Comparison of ENCODE assay signal across 8 cellular contexts in genomic region chr16:5097066-5097469, GRCh38. TPM values are rescaled to one million over a fixed set of nuclear protein-coding genes. Genes with fewer than 3 reads are reported as not detected.
DNase-seq lines count a peak whose midpoint lies in the region; TF ChIP-seq lines count a peak whose summit lies in the region.
"Not testable (repeated sequence)": the region's sequence is repeated elsewhere in the genome, so short reads cannot be mapped to it uniquely, and the experiment has no call there.

No MANE protein-coding gene starts in this region.

- TF ChIP-seq POLR2A in NB4 (IDR thresholded peaks at IDR 0.05; ENCODE audit: extremely low read depth, insufficient read length) = not testable (repeated sequence)

- H3K27ac ChIP-seq in effector memory CD4-positive, alpha-beta T cell (ENCODE audit: insufficient read depth, low read length, poor library complexity, severe bottlenecking) = peak overlapping the region; percentile 74
- H3K27ac ChIP-seq in layer of hippocampus (ENCODE audit: low read depth, low read length) = peak overlapping the region; percentile 46
- H3K27ac ChIP-seq in substantia nigra (ENCODE audit: low read depth, low read length, poor library complexity, severe bottlenecking) = peak overlapping the region; percentile 63

- not testable (repeated sequence) for H3K9me3 ChIP-seq in effector memory CD4-positive, alpha-beta T cell (ENCODE audit: control insufficient read depth, low read length)

- H3K27me3 Mint-ChIP-seq in progenitor cell of endocrine pancreas = not testable (repeated sequence)

- not testable (repeated sequence) for H3K36me3 ChIP-seq in effector memory CD4-positive, alpha-beta T cell (ENCODE audit: control insufficient read depth, insufficient read depth, low read length)

- TF ChIP-seq CTCF in NB4 (IDR thresholded peaks at IDR 0.05; ENCODE audit: low read depth, low read length); progenitor cell of endocrine pancreas (IDR thresholded peaks at IDR 0.05; ENCODE audit: unreplicated experiment): not testable (repeated sequence)

- peak overlapping the region; percentile 87 for H3K4me3 Mint-ChIP-seq in progenitor cell of endocrine pancreas (ENCODE audit: low read depth)

- DNase-seq in Daoy (ENCODE audit: low read depth) (peak; percentile 27), NB4 (ENCODE audit: low read depth) (peak; percentile 64), T-helper 22 cell (ENCODE audit: low read depth) (peak; percentile 26), activated gamma-delta T cell treated with Interleukin-2 at 50 U/mL for 16 hours (peak; percentile 32), substantia nigra (lab: John Stamatoyannopoulos, UW) (peak in 12 of 49 donors; percentile 11 to 53 (median 32))
- peak; percentile 4 to 23 (median 13) for DNase-seq in effector memory CD4-positive, alpha-beta T cell
- not testable (repeated sequence) for DNase-seq in progenitor cell of endocrine pancreas (ENCODE audit: low spot score, unreplicated experiment)

- H3K27me3 ChIP-seq in effector memory CD4-positive, alpha-beta T cell (replicated peaks; ENCODE audit: control insufficient read depth, insufficient read depth, low read length, poor library complexity, severe bottlenecking); layer of hippocampus (ENCODE audit: control insufficient read depth, insufficient read depth, low read length): not testable (repeated sequence)

- H3K4me1 ChIP-seq in effector memory CD4-positive, alpha-beta T cell (ENCODE audit: control insufficient read depth, insufficient read depth, low read length, poor library complexity, severe bottlenecking) = not testable (repeated sequence)

- peak overlapping the region; percentile 76 for H3K4me3 ChIP-seq in NB4 (ENCODE audit: low read depth, low read length)
- H3K4me3 ChIP-seq in effector memory CD4-positive, alpha-beta T cell (ENCODE audit: insufficient read depth, low read depth, low read length, poor library complexity, severe bottlenecking) = peak overlapping the region; percentile 51

- peak overlapping the region; percentile 80 for H3K27ac Mint-ChIP-seq in progenitor cell of endocrine pancreas

- not testable (repeated sequence) for H3K9me3 Mint-ChIP-seq in progenitor cell of endocrine pancreas (ENCODE audit: low read depth)

- peaks cover 13% of the 10 kb centered on the region for H3K4me1 Mint-ChIP-seq in progenitor cell of endocrine pancreas (ENCODE audit: low read depth)

- H3K36me3 Mint-ChIP-seq in progenitor cell of endocrine pancreas (ENCODE audit: insufficient read depth) = not testable (repeated sequence)

RNA-seq across cellular contexts. Expression of gene EEF2KMT, which starts 0.5 kb away (rescaled TPM):
- total RNA-seq in Daoy (2014; rRNA removed; shearing (Covaris generic)) = 14.1 and 16.7 TPM in 2 replicates
- total RNA-seq in progenitor cell of endocrine pancreas = 11.2 and 13.7 TPM in 2 replicates

RNA-seq across cellular contexts. Expression of gene ALG1, which starts 25.4 kb away (rescaled TPM):
- total RNA-seq in Daoy (2014; rRNA removed; shearing (Covaris generic)) = 15.1 and 20.3 TPM in 2 replicates
- total RNA-seq in progenitor cell of endocrine pancreas = 28.4 and 30.8 TPM in 2 replicates

RNA-seq across cellular contexts. Expression of gene C16orf89, which starts 31.3 kb away (rescaled TPM):
- not detected in 2 replicates for total RNA-seq in Daoy (2014; rRNA removed; shearing (Covaris generic))
- total RNA-seq in progenitor cell of endocrine pancreas = not detected in 2 replicates
